In genomic region chr3:183680061-183680460, GRCh38 we compare ENCODE assay signal across 1 cellular context.
TF ChIP-seq lines count a peak whose summit lies in the region.

No MANE protein-coding gene starts in this region.

TF ChIP-seq in HCT116, 20 proteins besides CTCF, POLR2A, EP300 and RAD21 (continued from another document):
- no peak for TF ChIP-seq ATF3 (IDR thresholded peaks at IDR 0.05)
TF ChIP-seq in HCT116: peak in this region for 0.
